16 cellular contexts compared by ENCODE assay signal in the genomic region with DNA sequence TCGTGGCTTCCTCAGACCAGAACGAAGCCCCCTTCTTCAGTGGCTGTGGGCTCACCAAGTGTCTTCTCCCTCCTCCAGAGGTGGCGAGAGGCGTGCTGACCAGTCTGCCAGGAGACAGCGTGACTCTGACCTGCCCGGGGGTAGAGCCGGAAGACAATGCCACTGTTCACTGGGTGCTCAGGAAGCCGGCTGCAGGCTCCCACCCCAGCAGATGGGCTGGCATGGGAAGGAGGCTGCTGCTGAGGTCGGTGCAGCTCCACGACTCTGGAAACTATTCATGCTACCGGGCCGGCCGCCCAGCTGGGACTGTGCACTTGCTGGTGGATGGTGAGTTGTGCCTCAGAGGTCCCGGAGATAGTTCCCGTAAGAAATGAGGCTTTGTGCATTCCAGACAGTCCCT. TPM values are rescaled to one million over a fixed set of nuclear protein-coding genes. Genes with fewer than 3 reads are reported as not detected.
DNase-seq lines count a peak whose midpoint lies in the region.
"Had no signal": no experiment of that assay in that cellular context is flagged by ENCODE, and none has a peak within 500 bp of the region (broad histone marks: within the 10 kb centered on the region; RNA-seq: fewer than 3 reads in every experiment).

No MANE protein-coding gene starts in this region.

- intact Hi-C loops in dendritic cell treated with granulocyte-macrophage colony-stimulating factor and Interleukin-4, amounts not matched to agents 40 ng/mL and 50 ng/mL, for 4 days (cut with micrococcal nuclease): no loop called here

- DNase-seq in NT2/D1 (ENCODE audit: low read depth, low spot score): no peak
- peak; percentile 76 for DNase-seq in medulla oblongata (ENCODE audit: extremely low spot score)
- DNase-seq in stimulated activated CD4-positive, alpha-beta T cell treated with anti-CD3 and anti-CD28 coated beads, Interleukin-4, amount 100 ng/mL, for 1 hour: no peak
- no peak for DNase-seq in NCI-H69 (lab: John Stamatoyannopoulos, UW)
- no peak for DNase-seq in NCI-H510A (lab: John Stamatoyannopoulos, UW)
- DNase-seq in OCI-M1 (lab: John Stamatoyannopoulos, UW): no peak
- DNase-seq: activated naive CD4-positive, alpha-beta T cell treated with anti-CD3 and anti-CD28 coated beads for 36 hours; DND-41; NK-92 treated with Interleukin-12 subunit alpha and Interleukin-12 subunit beta, amount 100 ng/mL, for 24 hours; SIG-M5; stimulated activated CD4-positive, alpha-beta T cell treated with anti-CD3 and anti-CD28 coated beads, Interleukin-15, amount 100 ng/mL, for 24 hours; T-helper 9 cell had no signal

- H3K9me3 ChIP-seq in NT2/D1 (ENCODE audit: insufficient read depth, low read length) (no peaks in the 10 kb centered on the region), skeletal muscle tissue (ENCODE audit: control insufficient read depth in 3 of 3, low read length in 3 of 3) (no peaks in the 10 kb centered on the region)

- H3K36me3 Mint-ChIP-seq in dendritic cell treated with granulocyte-macrophage colony-stimulating factor and Interleukin-4, amounts not matched to agents 40 ng/mL and 50 ng/mL, for 4 days (ENCODE audit: low read depth): peaks cover 87% of the 10 kb centered on the region

- H3K27me3 ChIP-seq in NT2/D1 (ENCODE audit: insufficient read depth, insufficient read length) (no peaks in the 10 kb centered on the region), skeletal muscle tissue (ENCODE audit: control insufficient read depth in 3 of 3, insufficient read depth in 3 of 3, low read length in 3 of 3) (no peaks in the 10 kb centered on the region)

- no peaks in the 10 kb centered on the region for H3K27me3 Mint-ChIP-seq in dendritic cell treated with granulocyte-macrophage colony-stimulating factor and Interleukin-4, amounts not matched to agents 40 ng/mL and 50 ng/mL, for 4 days
- H3K27me3 Mint-ChIP-seq: B cell had no signal

- H3K4me3 ChIP-seq in NT2/D1 (ENCODE audit: insufficient read length, low read depth): no peak overlapping the region
- H3K4me3 ChIP-seq in skeletal muscle tissue (ENCODE audit: low read length in 3 of 3): peak overlapping the region in 1 of 3 donors; percentile 22

- H3K27ac Mint-ChIP-seq in dendritic cell treated with granulocyte-macrophage colony-stimulating factor and Interleukin-4, amounts not matched to agents 40 ng/mL and 50 ng/mL, for 4 days: peak overlapping the region; percentile 86
- H3K27ac Mint-ChIP-seq: activated naive CD4-positive, alpha-beta T cell treated with anti-CD3 and anti-CD28 coated beads for 36 hours; B cell had no signal

- H3K36me3 ChIP-seq in NT2/D1 (ENCODE audit: insufficient read depth, insufficient read length, low read length) (no peaks in the 10 kb centered on the region), skeletal muscle tissue (ENCODE audit: control insufficient read depth in 3 of 3, insufficient read depth in 3 of 3, low read length in 3 of 3) (peaks cover 15 to 16% (median 16%) of the 10 kb centered on the region in 3 donors)

- no peak overlapping the region for H3K4me3 Mint-ChIP-seq in dendritic cell treated with granulocyte-macrophage colony-stimulating factor and Interleukin-4, amounts not matched to agents 40 ng/mL and 50 ng/mL, for 4 days
- H3K4me3 Mint-ChIP-seq: activated naive CD4-positive, alpha-beta T cell treated with anti-CD3 and anti-CD28 coated beads for 36 hours; B cell had no signal

- peaks cover 90% of the 10 kb centered on the region for H3K4me1 Mint-ChIP-seq in dendritic cell treated with granulocyte-macrophage colony-stimulating factor and Interleukin-4, amounts not matched to agents 40 ng/mL and 50 ng/mL, for 4 days (ENCODE audit: low read depth)
- H3K4me1 Mint-ChIP-seq: B cell had no signal

- H3K27ac ChIP-seq in skeletal muscle tissue (ENCODE audit: low read depth, low read length): peak overlapping the region; percentile 71
- H3K27ac ChIP-seq: KMS-11 had no signal

- H3K4me1 ChIP-seq in NT2/D1 (ENCODE audit: insufficient read depth, insufficient read length) (peaks cover 35% of the 10 kb centered on the region), skeletal muscle tissue (ENCODE audit: control insufficient read depth in 3 of 3, insufficient read depth in 3 of 3, low read length in 3 of 3) (peaks cover 50 to 58% (median 51%) of the 10 kb centered on the region in 3 donors)

- H3K9me3 Mint-ChIP-seq in dendritic cell treated with granulocyte-macrophage colony-stimulating factor and Interleukin-4, amounts not matched to agents 40 ng/mL and 50 ng/mL, for 4 days: no peaks in the 10 kb centered on the region
- H3K9me3 Mint-ChIP-seq: activated naive CD4-positive, alpha-beta T cell treated with anti-CD3 and anti-CD28 coated beads for 36 hours had no signal

- H3K9ac ChIP-seq in NT2/D1 (ENCODE audit: insufficient read length, low read depth) (peak overlapping the region; percentile 27), skeletal muscle tissue (ENCODE audit: low read depth in 1 of 3, low read length in 3 of 3) (peak overlapping the region in 1 of 3 donors; percentile 50)
- H3K9ac ChIP-seq: KMS-11 had no signal

RNA-seq across cellular contexts. Expression of gene IL6R, which starts 24.0 kb away (rescaled TPM):
- total RNA-seq in skeletal muscle tissue: 5.2 TPM
